Comparison of ENCODE assay signal across 11 cellular contexts in the genomic region with DNA sequence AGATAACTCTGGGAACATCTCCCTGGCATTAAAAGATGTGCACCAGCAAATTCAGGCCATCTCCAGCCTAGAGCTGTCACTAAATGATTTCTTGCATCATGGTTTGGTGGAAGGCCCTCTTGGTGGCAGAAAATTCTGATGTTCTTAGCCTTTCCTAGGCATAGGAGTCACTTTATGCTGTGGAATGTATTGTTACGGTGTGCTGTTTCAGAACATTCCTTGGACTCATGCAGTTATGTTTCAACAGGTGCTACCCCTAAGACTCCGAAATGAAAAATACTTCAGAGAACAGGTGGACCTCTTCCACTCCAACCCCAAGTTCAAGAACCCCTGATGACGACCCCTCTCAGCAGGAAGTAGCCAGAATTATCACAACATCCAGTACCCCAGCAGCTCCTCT. TPM values are rescaled to one million over a fixed set of nuclear protein-coding genes. Genes with fewer than 3 reads are reported as not detected.
DNase-seq lines count a peak whose midpoint lies in the region; ATAC-seq and FAIRE-seq lines count a peak whose summit lies in the region.
"Had no signal": no experiment of that assay in that cellular context is flagged by ENCODE, and none has a peak within 500 bp of the region (broad histone marks: within the 10 kb centered on the region; RNA-seq: fewer than 3 reads in every experiment).

No MANE protein-coding gene starts in this region.

- FAIRE-seq in small intestine (lab: Jason Lieb, UNC): no peak

- H3K4me3 ChIP-seq in right cardiac atrium (ENCODE audit: low read length) (no peak overlapping the region), small intestine (ENCODE audit: low read depth in 1 of 2, low read length in 2 of 2) (no peak overlapping the region)
- H3K4me3 ChIP-seq: esophagus squamous epithelium had no signal

- DNase-seq in H4 (ENCODE audit: low spot score) (peak; percentile 27), RPMI7951 (ENCODE audit: low read depth) (peak; percentile 24), right cardiac atrium (no peak), small intestine (peak; percentile 7), kidney glomerular epithelial cell (lab: John Stamatoyannopoulos, UW) (no peak), NCI-H187 (lab: John Stamatoyannopoulos, UW) (no peak), NOMO-1 (lab: John Stamatoyannopoulos, UW; ENCODE audit: unreplicated experiment in 2 of 2) (no peak)
- DNase-seq: esophagus squamous epithelium; naive thymus-derived CD8-positive, alpha-beta T cell; NCI-H1105 had no signal

- H3K4me1 ChIP-seq in right cardiac atrium (ENCODE audit: control insufficient read depth, insufficient read depth, low read length) (peaks cover 7% of the 10 kb centered on the region), small intestine (ENCODE audit: control insufficient read depth in 2 of 2, insufficient read depth in 1 of 2, low read depth in 1 of 2, low read length in 1 of 2) (no peaks in the 10 kb centered on the region)

- no peaks in the 10 kb centered on the region for H3K27me3 ChIP-seq in right cardiac atrium (ENCODE audit: control insufficient read depth, insufficient read depth)
- H3K27me3 ChIP-seq in small intestine (ENCODE audit: control insufficient read depth in 2 of 2, insufficient read depth in 2 of 2, low read length in 2 of 2): no peaks in the 10 kb centered on the region
- H3K27me3 ChIP-seq: esophagus squamous epithelium had no signal

- H3K9me3 ChIP-seq in right cardiac atrium (ENCODE audit: control insufficient read depth, low read length) (no peaks in the 10 kb centered on the region), small intestine (ENCODE audit: control insufficient read depth, low read depth) (no peaks in the 10 kb centered on the region)
- H3K9me3 ChIP-seq: esophagus squamous epithelium had no signal

- no peaks in the 10 kb centered on the region for H3K36me3 ChIP-seq in small intestine (ENCODE audit: control insufficient read depth in 2 of 2, insufficient read depth in 2 of 2, low read length in 2 of 2)
- H3K36me3 ChIP-seq: esophagus squamous epithelium had no signal

- ATAC-seq in right cardiac atrium (no peak), HG02840 (IDR thresholded peaks at IDR 0.05; ENCODE audit: low FRiP score, unreplicated experiment) (no peak)
- ATAC-seq: naive thymus-derived CD8-positive, alpha-beta T cell had no signal

- H3K27ac ChIP-seq in right cardiac atrium (ENCODE audit: low read length) (peak overlapping the region; percentile 36), small intestine (ENCODE audit: low read depth in 1 of 2, low read length in 1 of 2) (peak overlapping the region in 1 of 2 donors; percentile 58)

- intact Hi-C loops in right cardiac atrium (cut with DNase I): no loop called here

- 52% methylated on average over 3 of the region's 3 CpGs for WGBS in right cardiac atrium
- WGBS in small intestine, 3 donors: 65 to 90% (median 77%) methylated on average over 3 of the region's 3 CpGs

RNA-seq across cellular contexts. Expression of a gene that starts 20.3 kb away (rescaled TPM):
- 34.3 and 46.9 TPM in 2 replicates for total RNA-seq in H4 (2014; rRNA removed; shearing (Covaris generic))
- 46.7 and 52.1 TPM in 2 replicates for total RNA-seq in RPMI7951 (2014; rRNA removed; shearing (Covaris generic))
- 10 to 100 TPM; 12.6 to 15.3 (median 13.6) TPM for total RNA-seq in right cardiac atrium
- polyA plus RNA-seq in right cardiac atrium (11.5 TPM), small intestine (10 to 100 TPM; 15.4 to 25.9 (median 17.7) TPM)

Comparison
In these comparisons a context has a peak if more than half of its experiments do, and no peak if none do; other contexts are left out.
1. DNase-seq: peak in H4 (single experiment), RPMI7951 (single experiment) and small intestine (single experiment); none in right cardiac atrium (0 of 3), kidney glomerular epithelial cell (single experiment), NCI-H187 (0 of 2) and NOMO-1 (0 of 2).